In the genomic region with DNA sequence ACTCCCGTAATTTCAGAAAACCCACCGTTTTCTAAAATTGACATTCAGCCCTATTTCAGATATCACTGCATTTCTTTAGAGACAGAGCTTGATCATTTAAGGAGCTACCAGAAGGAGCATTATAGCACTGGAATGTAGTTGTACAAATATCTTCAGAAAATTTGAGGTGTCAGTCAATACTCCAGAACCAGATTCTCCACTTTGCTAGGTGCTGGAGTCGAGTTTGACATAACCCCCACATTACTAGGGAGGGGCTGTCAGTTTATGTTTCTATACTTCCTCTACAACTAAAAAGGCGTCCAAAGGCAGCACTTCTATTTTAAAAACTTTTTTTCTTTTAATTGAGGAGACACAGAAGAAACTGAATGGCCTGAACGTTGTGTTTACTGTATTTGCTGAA, we compare ENCODE assay signal across 8 cellular contexts. TPM values are rescaled to one million over a fixed set of nuclear protein-coding genes. Genes with fewer than 3 reads are reported as not detected.
DNase-seq lines count a peak whose midpoint lies in the region; ATAC-seq and TF ChIP-seq lines count a peak whose summit lies in the region.

No MANE protein-coding gene starts in this region.

- CTCF ChIA-PET in Panc1 (lab: Charles Lee): interaction anchor here (1.0 kb wide), 1 partner anchor 60 kb away, joined by 3 read pairs; no protein-coding TSS in a partner anchor

- in situ Hi-C loops in Panc1 (cut with HindIII; ENCODE audit: low pct_unique_long_range_greater_than_20kb, low sequenced_read_pairs): no loop called here

- H3K36me3 Mint-ChIP-seq in progenitor cell of endocrine pancreas (ENCODE audit: insufficient read depth): peaks cover 3% of the 10 kb centered on the region

- H3K9me3 ChIP-seq in DND-41 (ENCODE audit: insufficient read depth, low read length, severe bottlenecking): no peaks in the 10 kb centered on the region
- no peaks in the 10 kb centered on the region for H3K9me3 ChIP-seq in Panc1 (ENCODE audit: control insufficient read depth, insufficient read depth, low read depth, low read length)

- peak overlapping the region; percentile 89 for H3K4me2 ChIP-seq in DND-41 (ENCODE audit: insufficient read depth, low read length)

- intact Hi-C loops in Panc1 (cut with micrococcal nuclease; ENCODE audit: unreplicated experiment): no loop called here

- H3K27me3 Mint-ChIP-seq in progenitor cell of endocrine pancreas: peaks cover 9% of the 10 kb centered on the region

- H3K4me3 ChIP-seq in DND-41 (ENCODE audit: low read depth in 1 of 2, low read length in 2 of 2) (peak overlapping the region; percentile 52 to 94; a peak in 3 of 4 replicates), Panc1 (ENCODE audit: low read depth in 2 of 2, low read length in 2 of 2) (peak overlapping the region; percentile 67 to 75), epithelial cell of proximal tubule (ENCODE audit: low read depth, low read length) (peak overlapping the region; percentile 70)

- no peak for ATAC-seq in DND-41 (ENCODE audit: insufficient read depth, low read depth)
- ATAC-seq in Panc1: no peak
- ATAC-seq in GM21737 (IDR thresholded peaks at IDR 0.05; ENCODE audit: unreplicated experiment): no peak

- H2AFZ ChIP-seq in DND-41 (ENCODE audit: low read depth, low read length): no peak overlapping the region

- POLR2A ChIA-PET in Panc1 (lab: Charles Lee): no interaction called here

- H3K27me3 ChIP-seq in DND-41 (ENCODE audit: insufficient read depth, low read length, poor library complexity) (peaks cover 15% of the 10 kb centered on the region), Panc1 (ENCODE audit: control insufficient read depth, insufficient read depth, low read length) (no peaks in the 10 kb centered on the region)

- DNase-seq in DND-41: no peak
- no peak for DNase-seq in Panc1 (ENCODE audit: low read depth, low spot score)
- DNase-seq in epithelial cell of proximal tubule (ENCODE audit: low read depth): no peak
- DNase-seq in progenitor cell of endocrine pancreas (ENCODE audit: low spot score, unreplicated experiment): no peak
- no peak for DNase-seq in inferior parietal cortex (ENCODE audit: extremely low spot score)
- no peak for DNase-seq in COLO668 (lab: John Stamatoyannopoulos, UW; ENCODE audit: unreplicated experiment)
- no peak for DNase-seq in GF-D8 (lab: John Stamatoyannopoulos, UW)

- H3K27ac ChIP-seq in DND-41 (ENCODE audit: low read length) (no peak overlapping the region), Panc1 (ENCODE audit: low read length) (peak overlapping the region; percentile 89)

- peaks cover 27% of the 10 kb centered on the region for H3K4me1 ChIP-seq in DND-41 (ENCODE audit: insufficient read depth, low read length)
- peaks cover 19% of the 10 kb centered on the region for H3K4me1 ChIP-seq in Panc1 (ENCODE audit: control insufficient read depth, insufficient read depth, low read length)

- H3K9me3 Mint-ChIP-seq in progenitor cell of endocrine pancreas (ENCODE audit: low read depth): peaks cover 2% of the 10 kb centered on the region

- peak overlapping the region; percentile 71 for H3K9ac ChIP-seq in DND-41 (ENCODE audit: low read depth, low read length)

- H3K36me3 ChIP-seq in DND-41 (ENCODE audit: insufficient read depth, low read length) (no peaks in the 10 kb centered on the region), Panc1 (ENCODE audit: control insufficient read depth, insufficient read depth, low read length) (peaks cover 4% of the 10 kb centered on the region; the same call in 1 of the 2 replicates)

- H3K79me2 ChIP-seq in DND-41 (ENCODE audit: insufficient read depth, low read length): no peaks in the 10 kb centered on the region

- TSS peak; percentile 92 for BruUV-seq in Panc1 (replicated peaks; lab: Mats Ljungman, UMichigan)

- TF ChIP-seq CTCF in DND-41 (IDR thresholded peaks at IDR 0.05; ENCODE audit: borderline replicate concordance, extremely low read depth, low read length, poor library complexity, severe bottlenecking) (no peak), Panc1 (IDR thresholded peaks at IDR 0.05) (no peak), epithelial cell of proximal tubule (conservative IDR thresholded peaks at IDR 0.05; ENCODE audit: low read depth, low read length) (no peak), progenitor cell of endocrine pancreas (IDR thresholded peaks at IDR 0.05; ENCODE audit: unreplicated experiment) (no peak)

- H3K27ac Mint-ChIP-seq in progenitor cell of endocrine pancreas: no peak overlapping the region

- peaks cover 18% of the 10 kb centered on the region for H3K4me1 Mint-ChIP-seq in progenitor cell of endocrine pancreas (ENCODE audit: low read depth)

- no peaks in the 10 kb centered on the region for H4K20me1 ChIP-seq in DND-41 (ENCODE audit: insufficient read depth, low read length)

- H3K4me3 Mint-ChIP-seq in progenitor cell of endocrine pancreas (ENCODE audit: low read depth): peak overlapping the region; percentile 85

RNA-seq across cellular contexts. Expression of a gene that starts 0.9 kb away (rescaled TPM):
- total RNA-seq in Panc1 (2021; ENCODE audit: unreplicated experiment): 8.7 TPM
- 7.9 TPM for polyA plus RNA-seq in Panc1 (2012; ENCODE audit: insufficient read length)
- 6.8 and 12.5 TPM in 2 replicates for total RNA-seq in epithelial cell of proximal tubule
- total RNA-seq in progenitor cell of endocrine pancreas: 15.2 and 16.3 TPM in 2 replicates

RNA-seq across cellular contexts. Expression of a gene that starts 15.4 kb away (rescaled TPM):
- total RNA-seq in Panc1 (2021; ENCODE audit: unreplicated experiment) (71.5 TPM), epithelial cell of proximal tubule (61.4 and 74.1 TPM in 2 replicates), progenitor cell of endocrine pancreas (67.3 TPM in 2 replicates)
- polyA plus RNA-seq in Panc1 (2012; ENCODE audit: insufficient read length): 74.5 TPM
